21 cellular contexts compared by ENCODE assay signal in the genomic region with DNA sequence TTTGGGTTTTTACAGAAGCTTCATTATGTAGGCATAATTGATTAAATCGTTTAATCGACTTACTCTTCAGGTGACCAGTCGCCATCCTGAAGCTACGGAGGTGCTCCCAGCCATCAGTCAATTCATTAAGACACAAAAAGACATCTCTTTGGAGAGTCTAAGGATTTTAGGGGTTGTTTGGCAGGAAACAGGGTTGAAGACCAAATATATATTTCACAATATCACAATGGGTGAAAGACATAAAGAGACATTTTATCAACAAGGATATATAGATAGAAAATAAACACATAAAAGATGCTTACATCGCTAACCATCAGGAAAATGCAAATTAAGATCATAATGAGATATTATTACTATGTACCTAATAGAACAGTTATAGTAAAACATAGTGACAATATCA.
"Had no signal": no experiment of that assay in that cellular context is flagged by ENCODE, and none has a peak within 500 bp of the region (broad histone marks: within the 10 kb centered on the region; RNA-seq: fewer than 3 reads in every experiment).

No MANE protein-coding gene starts in this region.

- H3K27me3 ChIP-seq: brain microvascular endothelial cell had no signal

- DNase-seq: activated CD4-positive, alpha-beta memory T cell treated with anti-CD3 and anti-CD28 coated beads for 36 hours; activated CD4-positive, alpha-beta T cell treated with anti-CD3 and anti-CD28 coated beads, Interleukin-2, amount 10 ng/mL, durations not matched to agents 7 days and 5 days; activated CD4-positive, CD25-positive, alpha-beta regulatory T cell; activated CD8-positive, alpha-beta memory T cell treated with anti-CD3 and anti-CD28 coated beads for 24 hours; activated effector memory CD4-positive, alpha-beta T cell treated with anti-CD3 and anti-CD28 coated beads, Interleukin-2, amount 50 U/mL, for 16 hours; activated naive CD4-positive, alpha-beta T cell treated with Interleukin-2 at 50 U/mL for 16 hours; activated naive CD8-positive, alpha-beta T cell treated with anti-CD3 and anti-CD28 coated beads, Interleukin-2, amount 50 U/mL, for 24 hours; activated T-cell treated with anti-CD3 and anti-CD28 coated beads, Interleukin-2, amount 50 U/mL, for 4 hours; cerebellar nuclear complex; MM.1S; NCI-H1105 treated with DMSO at 0.1 percent for 48 hours; NCI-H146; NCI-H1930; NCI-H2107; NCI-H345; NCI-H510A; NCI-H69; SHP77 treated with DMSO at 0.1 percent for 48 hours; T-helper 1 cell had no signal

- H3K27ac ChIP-seq: brain microvascular endothelial cell, VCaP had no signal

- H3K36me3 ChIP-seq: brain microvascular endothelial cell had no signal
